13 cellular contexts compared by ENCODE assay signal in the genomic region with DNA sequence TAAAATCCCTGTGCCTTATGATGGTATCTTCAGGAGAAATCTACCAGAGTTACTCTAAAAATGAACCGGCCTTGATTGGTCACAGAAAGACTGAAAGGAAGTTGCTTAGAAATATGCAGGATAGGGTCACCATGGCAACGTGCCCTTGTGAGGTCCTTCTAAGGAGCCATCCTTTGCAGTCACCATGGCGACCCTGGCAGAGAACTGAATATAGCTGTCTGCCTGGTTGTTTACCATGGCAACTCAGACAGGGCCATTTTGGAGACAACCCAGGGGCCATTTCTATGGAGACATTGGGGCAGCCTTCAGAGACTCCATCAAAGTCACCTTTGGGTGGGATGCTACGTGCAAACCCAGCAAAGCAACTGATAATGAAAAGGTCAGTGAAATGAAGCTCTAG. TPM values are rescaled to one million over a fixed set of nuclear protein-coding genes. Genes with fewer than 3 reads are reported as not detected.
DNase-seq lines count a peak whose midpoint lies in the region; ATAC-seq and TF ChIP-seq lines count a peak whose summit lies in the region.
"Had no signal": no experiment of that assay in that cellular context is flagged by ENCODE, and none has a peak within 500 bp of the region (broad histone marks: within the 10 kb centered on the region; RNA-seq: fewer than 3 reads in every experiment).

No MANE protein-coding gene starts in this region.

- H4K20me1 ChIP-seq in GM23338 (replicated peaks; ENCODE audit: insufficient read depth), result no peaks in the 10 kb centered on the region

- CTCF ChIA-PET in CD4-positive, alpha-beta memory T cell (lab: Charles Lee; ENCODE audit: partially characterized antibody), result no interaction called here

- H3K27me3 Mint-ChIP-seq in GM23338 (ENCODE audit: insufficient read depth, low read depth, poor library complexity) (no peaks in the 10 kb centered on the region), nephron progenitor cell (ENCODE audit: low read depth, poor library complexity) (no peaks in the 10 kb centered on the region)
- H3K27me3 Mint-ChIP-seq in CD4-positive, alpha-beta memory T cell, result peaks cover 0 to 1% of the 10 kb centered on the region in 2 donors
- H3K27me3 Mint-ChIP-seq: CD4-positive, CD25-positive, alpha-beta regulatory T cell had no signal

- H3K27ac ChIP-seq in GM23338 (ENCODE audit: low read depth) (no peak overlapping the region), SJCRH30 (no peak overlapping the region), right lobe of liver (no peak overlapping the region)
- no peak overlapping the region for H3K27ac ChIP-seq in CD4-positive, alpha-beta memory T cell (ENCODE audit: low read depth, low read length)

- no peak overlapping the region for H3K4me2 ChIP-seq in GM23338

- H3K27me3 ChIP-seq in GM23338 (ENCODE audit: insufficient read depth) (no peaks in the 10 kb centered on the region), SJCRH30 (no peaks in the 10 kb centered on the region), right lobe of liver (no peaks in the 10 kb centered on the region)
- H3K27me3 ChIP-seq in CD4-positive, alpha-beta memory T cell (ENCODE audit: insufficient read depth, low read length), result no peaks in the 10 kb centered on the region

- H3K9me3 ChIP-seq in SJCRH30 (replicated peaks) (no peaks in the 10 kb centered on the region), right lobe of liver (no peaks in the 10 kb centered on the region)
- no peaks in the 10 kb centered on the region for H3K9me3 ChIP-seq in CD4-positive, alpha-beta memory T cell (ENCODE audit: control insufficient read depth in 1 of 2, low read length in 2 of 2)

- intact Hi-C loops in CD4-positive, alpha-beta memory T cell (cut with micrococcal nuclease), result no loop called here
- intact Hi-C loops in right lobe of liver (cut with DNase I), result no loop called here

- H3K4me1 Mint-ChIP-seq in GM23338, result no peaks in the 10 kb centered on the region
- H3K4me1 Mint-ChIP-seq in nephron progenitor cell, result no peaks in the 10 kb centered on the region
- no peaks in the 10 kb centered on the region for H3K4me1 Mint-ChIP-seq in CD4-positive, alpha-beta memory T cell
- H3K4me1 Mint-ChIP-seq: CD4-positive, CD25-positive, alpha-beta regulatory T cell had no signal

- TF ChIP-seq POLR2A in right lobe of liver (IDR thresholded peaks at IDR 0.05), result no peak

- H3F3A ChIP-seq in GM23338 (replicated peaks; ENCODE audit: low read depth), result no peaks in the 10 kb centered on the region

- H3K36me3 ChIP-seq in GM23338 (ENCODE audit: insufficient read depth), result no peaks in the 10 kb centered on the region
- H3K36me3 ChIP-seq in SJCRH30, result peaks cover 2% of the 10 kb centered on the region; the same call in 1 of the 2 replicates
- no peaks in the 10 kb centered on the region for H3K36me3 ChIP-seq in CD4-positive, alpha-beta memory T cell (ENCODE audit: insufficient read depth, low read length)
- no peaks in the 10 kb centered on the region for H3K36me3 ChIP-seq in right lobe of liver

- H3K9me3 Mint-ChIP-seq in GM23338 (no peaks in the 10 kb centered on the region), nephron progenitor cell (no peaks in the 10 kb centered on the region)
- H3K9me3 Mint-ChIP-seq in CD4-positive, alpha-beta memory T cell, result no peaks in the 10 kb centered on the region
- H3K9me3 Mint-ChIP-seq: stimulated activated naive CD8-positive, alpha-beta T cell treated with anti-CD3 and anti-CD28 coated beads, Interleukin-15, Interleukin-2, amounts not matched to agents 100 ng/mL and 50 ng/mL, for 24 hours had no signal

- H3K4me1 ChIP-seq in GM23338 (ENCODE audit: insufficient read depth) (no peaks in the 10 kb centered on the region), SJCRH30 (no peaks in the 10 kb centered on the region), right lobe of liver (no peaks in the 10 kb centered on the region)
- H3K4me1 ChIP-seq in CD4-positive, alpha-beta memory T cell (ENCODE audit: insufficient read depth, low read length), result no peaks in the 10 kb centered on the region

- POLR2A ChIA-PET in CD4-positive, alpha-beta memory T cell (lab: Charles Lee; ENCODE audit: partially characterized antibody), result no interaction called here

- H3K79me2 ChIP-seq in GM23338 (replicated peaks; ENCODE audit: insufficient read depth), result no peaks in the 10 kb centered on the region

- ATAC-seq in GM23338, result peak; percentile 63
- ATAC-seq in right lobe of liver, result no peak
- ATAC-seq in HG03442 (IDR thresholded peaks at IDR 0.05; ENCODE audit: unreplicated experiment), result no peak

- no peaks in the 10 kb centered on the region for H3K9me2 ChIP-seq in GM23338 (ENCODE audit: insufficient read depth)

- 96% methylated on average over 3 of the region's 4 CpGs for WGBS in right lobe of liver (ENCODE audit: insufficient coverage, low coverage, low lambda C conversion rate, missing lambda C conversion rate)

- no peak overlapping the region for H3K4me3 Mint-ChIP-seq in GM23338
- H3K4me3 Mint-ChIP-seq in nephron progenitor cell, result no peak overlapping the region
- H3K4me3 Mint-ChIP-seq in CD4-positive, alpha-beta memory T cell, result no peak overlapping the region
- H3K4me3 Mint-ChIP-seq: CD4-positive, CD25-positive, alpha-beta regulatory T cell; stimulated activated naive CD8-positive, alpha-beta T cell treated with anti-CD3 and anti-CD28 coated beads, Interleukin-15, Interleukin-2, amounts not matched to agents 100 ng/mL and 50 ng/mL, for 24 hours had no signal

- no peak overlapping the region for H3K4me3 ChIP-seq in GM23338
- no peak overlapping the region for H3K4me3 ChIP-seq in SJCRH30
- H3K4me3 ChIP-seq in CD4-positive, alpha-beta memory T cell (ENCODE audit: low read length in 2 of 2), result no peak overlapping the region
- no peak overlapping the region for H3K4me3 ChIP-seq in right lobe of liver

- TF ChIP-seq CTCF in GM23338 (conservative IDR thresholded peaks at IDR 0.05; ENCODE audit: low read depth in 2 of 2) (no peak), nephron progenitor cell (IDR thresholded peaks at IDR 0.05) (no peak), right lobe of liver (IDR thresholded peaks at IDR 0.05) (no peak)

- DNase-seq in GM23338 (ENCODE audit: low spot score) (peak; percentile 85), SJCRH30 (peak; percentile 1 to 3), fibroblast of gingiva (ENCODE audit: low read depth) (peak; percentile 2), nephron progenitor cell (peak; percentile 18), right lobe of liver (no peak), GF-D8 (lab: John Stamatoyannopoulos, UW) (no peak)
- no peak for DNase-seq in CD4-positive, alpha-beta memory T cell
- DNase-seq: activated naive CD4-positive, alpha-beta T cell treated with Interleukin-2 at 50 U/mL for 16 hours; NCI-H187 treated with DMSO at 0.1 percent for 48 hours; stimulated activated CD4-positive, alpha-beta T cell treated with anti-CD3 and anti-CD28 coated beads, Interleukin-1b, Interleukin-23, amount 100 ng/mL, for 48 hours had no signal

- H2AFZ ChIP-seq in GM23338, result no peak overlapping the region

- H3K36me3 Mint-ChIP-seq in GM23338 (ENCODE audit: low read depth), result no peaks in the 10 kb centered on the region
- H3K36me3 Mint-ChIP-seq in nephron progenitor cell (ENCODE audit: low read depth), result no peaks in the 10 kb centered on the region
- no peaks in the 10 kb centered on the region for H3K36me3 Mint-ChIP-seq in CD4-positive, alpha-beta memory T cell
- H3K36me3 Mint-ChIP-seq: CD4-positive, CD25-positive, alpha-beta regulatory T cell had no signal

- H3K27ac Mint-ChIP-seq in GM23338, result no peak overlapping the region
- H3K27ac Mint-ChIP-seq in nephron progenitor cell, result no peak overlapping the region
- H3K27ac Mint-ChIP-seq in CD4-positive, alpha-beta memory T cell, result no peak overlapping the region
- H3K27ac Mint-ChIP-seq: CD4-positive, CD25-positive, alpha-beta regulatory T cell; stimulated activated naive CD8-positive, alpha-beta T cell treated with anti-CD3 and anti-CD28 coated beads, Interleukin-15, Interleukin-2, amounts not matched to agents 100 ng/mL and 50 ng/mL, for 24 hours had no signal

TF ChIP-seq in GM23338, 12 proteins besides CTCF, POLR2A, EP300 and RAD21 (continues in another document):
- TF ChIP-seq JUNB (IDR thresholded peaks at IDR 0.05; ENCODE audit: unreplicated experiment), result no peak

RNA-seq across cellular contexts. Expression of a gene that starts 43.0 kb away (rescaled TPM):
- 23.0 and 31.9 TPM in 2 replicates for total RNA-seq in GM23338 (2014; rRNA removed; shearing (Covaris generic))
- polyA plus RNA-seq in GM23338 (2016; fragmentation: Nextera tagmentation; extraction: Ambion mirVana), result 18.7 and 20.4 TPM in 2 replicates
- 25.2 and 26.9 TPM in 2 replicates for total RNA-seq in SJCRH30 (2014; rRNA removed; shearing (Covaris generic))
- total RNA-seq in CD4-positive, alpha-beta memory T cell, result under 1 TPM; 0.35 to 0.83 TPM
- polyA plus RNA-seq in CD4-positive, alpha-beta memory T cell, result under 1 TPM; 0.48 to 0.55 TPM
- 10 to 100 TPM in 2 of 6 experiments, 1 to 10 TPM in 4; 8.5 to 11.9 (median 9.9) TPM for total RNA-seq in right lobe of liver
- total RNA-seq: CD4-positive, CD25-positive, alpha-beta regulatory T cell had no signal
- polyA plus RNA-seq: CD4-positive, CD25-positive, alpha-beta regulatory T cell had no signal

Comparison
In these comparisons a context has a peak if more than half of its experiments do, and no peak if none do; other contexts are left out.
1. DNase-seq: peak in GM23338 (single experiment), SJCRH30 (2 of 2), fibroblast of gingiva (single experiment) and nephron progenitor cell (single experiment); none in CD4-positive, alpha-beta memory T cell (0 of 5), right lobe of liver (0 of 3) and GF-D8 (single experiment).
2. RNA of a gene that starts 43.0 kb away (total RNA-seq): 25.2 to 26.9 TPM in SJCRH30, 23.0 to 31.9 TPM in GM23338 and 8.5 to 11.9 TPM in right lobe of liver; 0.35 to 0.83 TPM in CD4-positive, alpha-beta memory T cell; every median in the first group is over 4 times any median in the second.